Comparison of ENCODE assay signal across 25 cellular contexts in the genomic region with DNA sequence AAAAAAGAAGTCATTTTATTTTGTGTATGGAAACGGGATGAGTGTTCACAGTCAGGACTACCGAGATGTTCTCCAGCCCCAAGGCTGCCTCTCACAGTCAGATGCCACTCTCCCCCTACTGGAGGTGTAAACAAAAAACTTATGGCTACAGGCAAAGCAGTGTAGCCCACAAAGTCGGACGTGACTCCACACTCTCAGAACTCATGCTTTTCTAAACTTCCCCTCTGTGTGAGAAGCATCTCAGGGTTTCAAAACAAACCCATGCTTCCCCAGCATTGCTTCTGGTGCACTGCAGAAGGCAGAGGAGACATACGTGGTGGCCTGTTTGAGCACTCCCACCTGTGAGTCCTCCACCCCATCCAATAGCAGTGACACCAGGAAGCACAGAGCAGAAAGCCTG.
DNase-seq lines count a peak whose midpoint lies in the region; ATAC-seq and TF ChIP-seq lines count a peak whose summit lies in the region.
"Had no signal": no experiment of that assay in that cellular context is flagged by ENCODE, and none has a peak within 500 bp of the region (broad histone marks: within the 10 kb centered on the region; RNA-seq: fewer than 3 reads in every experiment).

No MANE protein-coding gene starts in this region.

- peaks cover 0 to 12% (median 5%) of the 10 kb centered on the region in 5 donors for H3K27me3 Mint-ChIP-seq in naive thymus-derived CD4-positive, alpha-beta T cell
- H3K27me3 Mint-ChIP-seq: activated CD8-positive, alpha-beta T cell treated with anti-CD3 and anti-CD28 coated beads for 36 hours; memory B cell had no signal

- dilution Hi-C loops in mammary epithelial cell (cut with HindIII; ENCODE audit: low sequenced_read_pairs), result no loop called here

- no peak overlapping the region for H2AFZ ChIP-seq in mammary epithelial cell (ENCODE audit: low read depth, low read length)

- no peak for TF ChIP-seq CTCF in mammary epithelial cell (conservative IDR thresholded peaks at IDR 0.05 in 1 of 2, IDR thresholded peaks at IDR 0.05 in 1 of 2; ENCODE audit: extremely low read depth in 1 of 2, insufficient read depth in 1 of 2, low read depth in 1 of 2, low read length in 2 of 2)

- H3K79me2 ChIP-seq in mammary epithelial cell (ENCODE audit: insufficient read depth, low read length), result no peaks in the 10 kb centered on the region

- no peak overlapping the region for H3K27ac Mint-ChIP-seq in naive thymus-derived CD4-positive, alpha-beta T cell
- H3K27ac Mint-ChIP-seq: activated CD8-positive, alpha-beta T cell treated with anti-CD3 and anti-CD28 coated beads for 36 hours; memory B cell had no signal

- CTCF ChIA-PET in naive thymus-derived CD4-positive, alpha-beta T cell (lab: Charles Lee), result no interaction called here
- CTCF ChIA-PET in mammary epithelial cell (lab: Charles Lee; ENCODE audit: low non-redundant PET), result no interaction called here

- POLR2A ChIA-PET in naive thymus-derived CD4-positive, alpha-beta T cell (lab: Charles Lee), result no interaction called here

- no peak overlapping the region for H3K27ac ChIP-seq in naive thymus-derived CD4-positive, alpha-beta T cell (ENCODE audit: low read depth, low read length)
- H3K27ac ChIP-seq in mammary epithelial cell (ENCODE audit: insufficient read depth, low read depth, low read length), result no peak overlapping the region
- H3K27ac ChIP-seq: body of pancreas, C4-2B, foreskin keratinocyte, neutrophil, tibial artery had no signal

- H3K9me3 Mint-ChIP-seq in naive thymus-derived CD4-positive, alpha-beta T cell, result peaks cover 0 to 11% (median 2%) of the 10 kb centered on the region in 11 donors
- H3K9me3 Mint-ChIP-seq: activated CD8-positive, alpha-beta T cell treated with anti-CD3 and anti-CD28 coated beads for 36 hours had no signal

- DNase-seq in MV-4-11 (lab: John Stamatoyannopoulos, UW) (peak; percentile 47), mammary epithelial cell (no peak), NAMALWA (ENCODE audit: low spot score) (no peak)
- DNase-seq in naive thymus-derived CD4-positive, alpha-beta T cell, result no peak
- DNase-seq: activated CD8-positive, alpha-beta T cell treated with anti-CD3 and anti-CD28 coated beads for 36 hours; activated naive CD4-positive, alpha-beta T cell; effector CD4-positive, alpha-beta T cell; erythroblast; foreskin keratinocyte; H7; left cardiac atrium; NCI-H1417 treated with DMSO at 0.1 percent for 48 hours; NCI-H2081 treated with DMSO at 0.1 percent for 48 hours; NCI-H446; NCI-H82; stimulated activated naive CD8-positive, alpha-beta T cell treated with anti-CD3 and anti-CD28 coated beads, Interleukin-15, amount 100 ng/mL, for 72 hours; tibial artery had no signal

- peak; percentile 46 for ATAC-seq in GM18511 (IDR thresholded peaks at IDR 0.05; ENCODE audit: unreplicated experiment)
- ATAC-seq in HG02763 (IDR thresholded peaks at IDR 0.05; ENCODE audit: unreplicated experiment), result peak; percentile 51
- ATAC-seq in naive thymus-derived CD4-positive, alpha-beta T cell, result peak; percentile 36
- no peak for ATAC-seq in GM21737 (IDR thresholded peaks at IDR 0.05; ENCODE audit: unreplicated experiment)
- no peak for ATAC-seq in HG03139 (IDR thresholded peaks at IDR 0.05; ENCODE audit: unreplicated experiment)
- ATAC-seq: activated CD8-positive, alpha-beta T cell treated with anti-CD3 and anti-CD28 coated beads for 36 hours; body of pancreas; stimulated activated naive CD8-positive, alpha-beta T cell treated with anti-CD3 and anti-CD28 coated beads, Interleukin-15, amount 100 ng/mL, for 72 hours had no signal

- no peak overlapping the region for H3K4me3 ChIP-seq in naive thymus-derived CD4-positive, alpha-beta T cell (ENCODE audit: low read length)
- no peak overlapping the region for H3K4me3 ChIP-seq in mammary epithelial cell (replicated peaks in 1 of 3; ENCODE audit: insufficient read depth in 1 of 3, low read depth in 2 of 3, low read length in 3 of 3)
- H3K4me3 ChIP-seq: body of pancreas, tibial artery had no signal

- BruUV-seq in mammary epithelial cell (replicated peaks; lab: Mats Ljungman, UMichigan), result no TSS peak

- no peak overlapping the region for H3K4me3 Mint-ChIP-seq in naive thymus-derived CD4-positive, alpha-beta T cell
- H3K4me3 Mint-ChIP-seq: activated CD8-positive, alpha-beta T cell treated with anti-CD3 and anti-CD28 coated beads for 36 hours; memory B cell; stimulated activated naive CD8-positive, alpha-beta T cell treated with anti-CD3 and anti-CD28 coated beads, Interleukin-15, amount 100 ng/mL, for 72 hours had no signal

- H3K4me1 ChIP-seq in naive thymus-derived CD4-positive, alpha-beta T cell (ENCODE audit: control insufficient read depth in 2 of 2, insufficient read depth in 2 of 2, low read length in 2 of 2), result no peaks in the 10 kb centered on the region
- no peaks in the 10 kb centered on the region for H3K4me1 ChIP-seq in mammary epithelial cell (ENCODE audit: insufficient read depth, low read length)
- H3K4me1 ChIP-seq: body of pancreas, foreskin keratinocyte had no signal

- in situ Hi-C loops in mammary epithelial cell (cut with MboI; ENCODE audit: low sequenced_read_pairs in 2 of 2), result no loop called here

- H3K36me3 Mint-ChIP-seq in naive thymus-derived CD4-positive, alpha-beta T cell, result no peaks in the 10 kb centered on the region
- H3K36me3 Mint-ChIP-seq: memory B cell had no signal

- H4K20me1 ChIP-seq in mammary epithelial cell (ENCODE audit: insufficient read depth, low read length), result no peaks in the 10 kb centered on the region

- no peak overlapping the region for H3K4me2 ChIP-seq in mammary epithelial cell (ENCODE audit: insufficient read depth, low read depth, low read length)

- H3K4me1 Mint-ChIP-seq in naive thymus-derived CD4-positive, alpha-beta T cell, result no peaks in the 10 kb centered on the region
- H3K4me1 Mint-ChIP-seq: stimulated activated naive CD8-positive, alpha-beta T cell treated with anti-CD3 and anti-CD28 coated beads, Interleukin-15, amount 100 ng/mL, for 72 hours had no signal

- 94% methylated on average over 5 of the region's 5 CpGs for WGBS in mammary epithelial cell (ENCODE audit: low coverage, missing lambda C conversion rate)

- no peak overlapping the region for H3K9ac ChIP-seq in mammary epithelial cell (ENCODE audit: insufficient read depth, low read length)

- H3K36me3 ChIP-seq in naive thymus-derived CD4-positive, alpha-beta T cell (ENCODE audit: control insufficient read depth in 2 of 3, insufficient read depth in 3 of 3, low read length in 3 of 3), result no peaks in the 10 kb centered on the region
- H3K36me3 ChIP-seq in mammary epithelial cell (ENCODE audit: insufficient read depth, low read length), result no peaks in the 10 kb centered on the region
- H3K36me3 ChIP-seq: neutrophil, tibial artery had no signal

- no peaks in the 10 kb centered on the region for H3K27me3 ChIP-seq in naive thymus-derived CD4-positive, alpha-beta T cell (ENCODE audit: control insufficient read depth in 2 of 2, insufficient read depth in 2 of 2, low read length in 2 of 2)
- no peaks in the 10 kb centered on the region for H3K27me3 ChIP-seq in mammary epithelial cell (ENCODE audit: insufficient read depth, low read length)
- H3K27me3 ChIP-seq: body of pancreas, neutrophil, tibial artery had no signal

- intact Hi-C loops in naive thymus-derived CD4-positive, alpha-beta T cell (cut with micrococcal nuclease), result loop anchor here in 1 of 2 donors (10.0 kb wide), 1 partner anchor 175 kb away; no protein-coding TSS in a partner anchor
- intact Hi-C loops in mammary epithelial cell (cut with micrococcal nuclease), result no loop called here

- H3K9me3 ChIP-seq in naive thymus-derived CD4-positive, alpha-beta T cell (ENCODE audit: control insufficient read depth in 2 of 3, low read length in 3 of 3), result peaks cover 0 to 3% (median 0%) of the 10 kb centered on the region in 3 experiments
- H3K9me3 ChIP-seq in mammary epithelial cell (replicated peaks; ENCODE audit: insufficient read depth, low read length), result no peaks in the 10 kb centered on the region
- H3K9me3 ChIP-seq: body of pancreas, neutrophil, tibial artery had no signal

Comparison
In these comparisons a context has a peak if more than half of its experiments do, and no peak if none do; other contexts are left out.
1. ATAC-seq: peak in GM18511 (single experiment), HG02763 (single experiment) and naive thymus-derived CD4-positive, alpha-beta T cell (single experiment); none in GM21737 (single experiment) and HG03139 (single experiment).